In genomic region chr3:190911382-190911781, GRCh38 we compare ENCODE assay signal across 2 cellular contexts.
TF ChIP-seq lines count a peak whose summit lies in the region.

No MANE protein-coding gene starts in this region.

TF ChIP-seq in GM23338, 12 proteins besides CTCF, POLR2A, EP300 and RAD21 (continued from another document):
- TF ChIP-seq ZNF462 (CRISPR knock-in tag; IDR thresholded peaks at IDR 0.05) (no peak), ZNF331 (CRISPR knock-in tag; IDR thresholded peaks at IDR 0.05; ENCODE audit: low read depth) (no peak), ETS1 (IDR thresholded peaks at IDR 0.05) (no peak), NANOG (IDR thresholded peaks at IDR 0.05; ENCODE audit: borderline replicate concordance) (no peak)

TF ChIP-seq in WTC11, 78 proteins besides CTCF, POLR2A, EP300 and RAD21 (continued from another document):
- TF ChIP-seq AR (CRISPR knock-in tag; IDR thresholded peaks at IDR 0.05), result no peak
- no peak for TF ChIP-seq USF1 (CRISPR knock-in tag; IDR thresholded peaks at IDR 0.05)
- no peak for TF ChIP-seq SP1 (CRISPR knock-in tag; conservative IDR thresholded peaks at IDR 0.05)
- TF ChIP-seq E2F5 (CRISPR knock-in tag; IDR thresholded peaks at IDR 0.05), result no peak
- TF ChIP-seq E2F4 (CRISPR knock-in tag; IDR thresholded peaks at IDR 0.05; ENCODE audit: borderline replicate concordance, low read depth), result no peak
- TF ChIP-seq JUN (CRISPR knock-in tag; IDR thresholded peaks at IDR 0.05), result no peak
- TF ChIP-seq NR1H2 (CRISPR knock-in tag; IDR thresholded peaks at IDR 0.05), result no peak
- no peak for TF ChIP-seq AFF4 (CRISPR knock-in tag; IDR thresholded peaks at IDR 0.05; ENCODE audit: borderline replicate concordance)
